1 cellular context compared by ENCODE assay signal in the genomic region with DNA sequence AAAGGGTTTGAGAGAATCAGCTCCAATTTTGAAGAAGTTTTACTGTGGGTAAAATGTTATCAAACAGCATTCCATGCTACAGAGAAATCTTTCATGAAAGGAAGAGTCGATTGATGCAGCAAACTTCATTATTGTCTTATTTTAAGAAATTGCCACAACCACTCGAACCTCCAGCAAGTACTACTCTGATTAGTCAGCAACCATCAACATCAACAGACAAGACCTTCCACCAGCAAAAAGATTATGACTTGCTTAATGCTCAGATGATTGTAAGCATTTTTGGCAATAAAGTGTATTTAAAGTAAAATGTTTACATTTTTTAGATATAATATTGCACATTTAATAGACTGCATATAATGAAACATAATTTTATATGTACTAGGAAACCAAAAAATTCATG.
TF ChIP-seq lines count a peak whose summit lies in the region.

No MANE protein-coding gene starts in this region.

TF ChIP-seq in IMR-90, 13 proteins besides CTCF, POLR2A, EP300 and RAD21 (continued from another document):
- TF ChIP-seq, protein P1, sequence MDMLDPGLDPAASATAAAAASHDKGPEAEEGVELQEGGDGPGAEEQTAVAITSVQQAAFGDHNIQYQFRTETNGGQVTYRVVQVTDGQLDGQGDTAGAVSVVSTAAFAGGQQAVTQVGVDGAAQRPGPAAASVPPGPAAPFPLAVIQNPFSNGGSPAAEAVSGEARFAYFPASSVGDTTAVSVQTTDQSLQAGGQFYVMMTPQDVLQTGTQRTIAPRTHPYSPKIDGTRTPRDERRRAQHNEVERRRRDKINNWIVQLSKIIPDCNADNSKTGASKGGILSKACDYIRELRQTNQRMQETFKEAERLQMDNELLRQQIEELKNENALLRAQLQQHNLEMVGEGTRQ (IDR thresholded peaks at IDR 0.05; ENCODE audit: low read depth, low read length) = no peak
